ENCODE assay signal across 28 cellular contexts in genomic region chr1:30900486-30900885, GRCh38.
"Had no signal": no experiment of that assay in that cellular context is flagged by ENCODE, and none has a peak within 500 bp of the region (broad histone marks: within the 10 kb centered on the region; RNA-seq: fewer than 3 reads in every experiment).

No MANE protein-coding gene starts in this region.

- H3K27me3 ChIP-seq: body of pancreas, ovary, upper lobe of left lung had no signal

- H3K9me3 Mint-ChIP-seq: effector memory CD8-positive, alpha-beta T cell; natural killer cell treated with Interleukin-12 subunit alpha and Interleukin-12 subunit beta and Interleukin-15 and Interleukin-18, amount 100 ng/mL, for 72 hours; stimulated activated effector memory CD8-positive, alpha-beta T cell treated with anti-CD3 and anti-CD28 coated beads, Interleukin-12 subunit alpha, Interleukin-12 subunit beta, amount 100 ng/mL, for 72 hours; stimulated activated naive CD8-positive, alpha-beta T cell treated with anti-CD3 and anti-CD28 coated beads, Interleukin-15, Interleukin-2, amounts not matched to agents 100 ng/mL and 50 ng/mL, for 24 hours; T-helper 1 cell treated with Interleukin-12 subunit alpha and Interleukin-12 subunit beta and Interleukin-4 antibody, amounts not matched to agents 30 μg/mL and 1 μg/mL, for 36 hours had no signal

- H3K4me3 ChIP-seq: body of pancreas, lower lobe of right lung, ovary, upper lobe of left lung had no signal

- H3K4me3 Mint-ChIP-seq: activated naive CD8-positive, alpha-beta T cell; effector memory CD8-positive, alpha-beta T cell; natural killer cell treated with Interleukin-12 subunit alpha and Interleukin-12 subunit beta and Interleukin-15 and Interleukin-18, amount 100 ng/mL, for 72 hours; stimulated activated effector memory CD8-positive, alpha-beta T cell treated with anti-CD3 and anti-CD28 coated beads, Interleukin-12 subunit alpha, Interleukin-12 subunit beta, amount 100 ng/mL, for 72 hours; stimulated activated naive CD8-positive, alpha-beta T cell treated with anti-CD3 and anti-CD28 coated beads, Interleukin-15, Interleukin-2, amounts not matched to agents 100 ng/mL and 50 ng/mL, for 24 hours; T-helper 1 cell treated with Interleukin-12 subunit alpha and Interleukin-12 subunit beta and Interleukin-4 antibody, amounts not matched to agents 30 μg/mL and 1 μg/mL, for 36 hours had no signal

- H3K36me3 ChIP-seq: lower lobe of right lung, neutrophil, ovary, upper lobe of left lung had no signal

- H3K9me3 ChIP-seq: body of pancreas, lower lobe of right lung, neutrophil, ovary, upper lobe of left lung had no signal

- H3K4me1 Mint-ChIP-seq: stimulated activated effector memory CD8-positive, alpha-beta T cell treated with anti-CD3 and anti-CD28 coated beads, Interleukin-12 subunit alpha, Interleukin-12 subunit beta, amount 100 ng/mL, for 72 hours had no signal

- ATAC-seq: activated CD4-positive, CD25-positive, alpha-beta regulatory T cell treated with anti-CD3 and anti-CD28 coated beads, Interleukin-2, amount 50 U/mL, for 24 hours; body of pancreas; effector memory CD8-positive, alpha-beta T cell; left lobe of liver; natural killer cell treated with Interleukin-12 subunit alpha and Interleukin-12 subunit beta and Interleukin-15 and Interleukin-18, amount 100 ng/mL, for 72 hours; stimulated activated effector memory CD8-positive, alpha-beta T cell treated with anti-CD3 and anti-CD28 coated beads, Interleukin-12 subunit alpha, Interleukin-12 subunit beta, amount 100 ng/mL, for 72 hours had no signal

- H3K27ac ChIP-seq: body of pancreas, lower lobe of right lung, neutrophil, ovary had no signal

- H3K36me3 Mint-ChIP-seq: activated naive CD8-positive, alpha-beta T cell; natural killer cell treated with Interleukin-12 subunit alpha and Interleukin-12 subunit beta and Interleukin-15 and Interleukin-18, amount 100 ng/mL, for 72 hours; stimulated activated effector memory CD8-positive, alpha-beta T cell treated with anti-CD3 and anti-CD28 coated beads, Interleukin-12 subunit alpha, Interleukin-12 subunit beta, amount 100 ng/mL, for 72 hours had no signal

- DNase-seq: activated CD4-positive, alpha-beta T cell treated with anti-CD3 and anti-CD28 coated beads for 48 hours; activated CD4-positive, alpha-beta T cell treated with anti-CD3 and anti-CD28 coated beads, Interleukin-2, amount 50 U/mL, for 48 hours; activated CD8-positive, alpha-beta memory T cell treated with anti-CD3 and anti-CD28 coated beads for 24 hours; activated effector memory CD4-positive, alpha-beta T cell treated with Interleukin-2 at 50 U/mL for 16 hours; activated naive CD4-positive, alpha-beta T cell treated with Interleukin-2 at 50 U/mL for 16 hours; body of pancreas; cortex of kidney; effector memory CD8-positive, alpha-beta T cell; foreskin fibroblast; kidney glomerular epithelial cell; lower lobe of right lung; mesenchymal stem cell; ovary; retina; stimulated activated CD4-positive, alpha-beta T cell treated with anti-CD3 and anti-CD28 coated beads, Interleukin-4, amount 100 ng/mL, for 1 hour; substantia nigra; SW 1271; T-helper 9 cell; upper lobe of left lung had no signal

- H3K27ac Mint-ChIP-seq: activated naive CD8-positive, alpha-beta T cell; effector memory CD8-positive, alpha-beta T cell; natural killer cell treated with Interleukin-12 subunit alpha and Interleukin-12 subunit beta and Interleukin-15 and Interleukin-18, amount 100 ng/mL, for 72 hours; progenitor cell of endocrine pancreas; stimulated activated effector memory CD8-positive, alpha-beta T cell treated with anti-CD3 and anti-CD28 coated beads, Interleukin-12 subunit alpha, Interleukin-12 subunit beta, amount 100 ng/mL, for 72 hours; stimulated activated naive CD8-positive, alpha-beta T cell treated with anti-CD3 and anti-CD28 coated beads, Interleukin-15, Interleukin-2, amounts not matched to agents 100 ng/mL and 50 ng/mL, for 24 hours; T-helper 1 cell treated with Interleukin-12 subunit alpha and Interleukin-12 subunit beta and Interleukin-4 antibody, amounts not matched to agents 30 μg/mL and 1 μg/mL, for 36 hours had no signal
